ENCODE assay signal across 8 cellular contexts in the genomic region with DNA sequence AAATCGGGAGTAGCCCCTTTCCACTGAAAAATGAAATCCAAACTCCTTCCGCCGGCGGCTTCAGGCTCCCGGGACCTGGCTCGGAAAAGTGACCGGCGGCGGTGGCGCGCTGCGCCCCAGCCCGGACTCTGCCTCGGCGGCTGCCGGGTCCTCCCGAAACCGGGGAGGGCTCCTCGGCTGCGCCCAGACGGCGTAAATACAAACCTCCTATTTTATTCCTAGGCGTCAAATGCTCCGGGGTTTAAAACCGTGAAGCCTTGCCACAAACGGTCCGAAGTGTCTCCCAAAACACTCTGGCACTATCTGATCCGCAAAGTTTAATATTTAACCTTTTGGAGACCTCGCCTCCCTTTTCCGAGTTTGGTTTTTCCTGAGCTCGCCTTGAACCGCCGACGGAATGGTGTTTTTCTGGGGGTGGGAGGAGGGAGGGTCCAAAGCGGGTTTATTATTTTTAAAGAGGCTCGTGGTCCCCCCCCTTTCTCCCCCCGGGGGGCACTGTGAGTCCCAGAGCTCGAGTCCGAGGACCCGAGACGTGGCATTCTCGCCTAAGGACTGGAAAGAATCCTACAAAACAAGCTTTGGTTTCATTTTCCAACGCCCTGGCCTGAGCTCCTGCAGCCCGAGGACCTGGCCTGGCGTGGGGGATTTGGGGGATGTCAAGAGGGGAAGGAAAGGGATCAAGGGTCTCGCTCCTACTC. TPM values are rescaled to one million over a fixed set of nuclear protein-coding genes. Genes with fewer than 3 reads are reported as not detected.
DNase-seq lines count a peak whose midpoint lies in the region; ATAC-seq and TF ChIP-seq lines count a peak whose summit lies in the region.

No MANE protein-coding gene starts in this region.

- peaks cover 18% of the 10 kb centered on the region for H3K4me1 Mint-ChIP-seq in T-helper 1 cell treated with Interleukin-12 subunit alpha and Interleukin-12 subunit beta and Interleukin-4 antibody, amounts not matched to agents 30 μg/mL and 1 μg/mL, for 36 hours (ENCODE audit: low read depth)

- H3K4me3 ChIP-seq in mammary epithelial cell (replicated peaks in 1 of 3; ENCODE audit: insufficient read depth in 1 of 3, low read depth in 2 of 3, low read length in 3 of 3) (peak overlapping the region; percentile 72 to 99 (median 85)), skeletal muscle tissue (ENCODE audit: low read length in 3 of 3) (peak overlapping the region; percentile 77 to 94 (median 84))

- H3K4me1 ChIP-seq in mammary epithelial cell (ENCODE audit: insufficient read depth, low read length) (peaks cover 24% of the 10 kb centered on the region), skeletal muscle tissue (ENCODE audit: control insufficient read depth in 3 of 3, insufficient read depth in 3 of 3, low read length in 3 of 3) (peaks cover 15 to 16% (median 16%) of the 10 kb centered on the region in 3 donors)

- peak overlapping the region; percentile 66 for H3K4me3 Mint-ChIP-seq in T-helper 1 cell treated with Interleukin-12 subunit alpha and Interleukin-12 subunit beta and Interleukin-4 antibody, amounts not matched to agents 30 μg/mL and 1 μg/mL, for 36 hours

- H3K27me3 ChIP-seq in mammary epithelial cell (ENCODE audit: insufficient read depth, low read length) (no peaks in the 10 kb centered on the region), skeletal muscle tissue (ENCODE audit: control insufficient read depth in 3 of 3, insufficient read depth in 3 of 3, low read length in 3 of 3) (no peaks in the 10 kb centered on the region)

- peaks cover 96% of the 10 kb centered on the region for H3K79me2 ChIP-seq in mammary epithelial cell (ENCODE audit: insufficient read depth, low read length)

- H3K27me3 Mint-ChIP-seq in T-helper 1 cell treated with Interleukin-12 subunit alpha and Interleukin-12 subunit beta and Interleukin-4 antibody, amounts not matched to agents 30 μg/mL and 1 μg/mL, for 36 hours (ENCODE audit: low read depth), result peaks cover 82% of the 10 kb centered on the region

- no peaks in the 10 kb centered on the region for H4K20me1 ChIP-seq in mammary epithelial cell (ENCODE audit: insufficient read depth, low read length)

- H3K36me3 ChIP-seq in mammary epithelial cell (ENCODE audit: insufficient read depth, low read length) (no peaks in the 10 kb centered on the region), skeletal muscle tissue (ENCODE audit: control insufficient read depth in 3 of 3, insufficient read depth in 3 of 3, low read length in 3 of 3) (peaks cover 0 to 3% (median 3%) of the 10 kb centered on the region in 3 donors)

- no peaks in the 10 kb centered on the region for H3K9me3 Mint-ChIP-seq in T-helper 1 cell treated with Interleukin-12 subunit alpha and Interleukin-12 subunit beta and Interleukin-4 antibody, amounts not matched to agents 30 μg/mL and 1 μg/mL, for 36 hours

- intact Hi-C loops in mammary epithelial cell (cut with micrococcal nuclease), result no loop called here

- dilution Hi-C loops in mammary epithelial cell (cut with HindIII; ENCODE audit: low sequenced_read_pairs), result no loop called here

- no peak overlapping the region for H2AFZ ChIP-seq in mammary epithelial cell (ENCODE audit: low read depth, low read length)

- CTCF ChIA-PET in mammary epithelial cell (lab: Charles Lee; ENCODE audit: low non-redundant PET), result interaction anchor here (1.0 kb wide), 1 partner anchor 25 kb away, joined by 4 read pairs; no protein-coding TSS in a partner anchor

- under 1% methylated on average over 34 of the region's 46 CpGs for WGBS in mammary epithelial cell (ENCODE audit: low coverage, missing lambda C conversion rate)

- no peaks in the 10 kb centered on the region for H3K9me3 ChIP-seq in mammary epithelial cell (replicated peaks; ENCODE audit: insufficient read depth, low read length)
- H3K9me3 ChIP-seq in skeletal muscle tissue (ENCODE audit: control insufficient read depth in 3 of 3, low read length in 3 of 3), result no peaks in the 10 kb centered on the region

- DNase-seq in T-helper 1 cell (no peak), NCI-H69 (lab: John Stamatoyannopoulos, UW) (peak; percentile 75), mammary epithelial cell (peak; percentile 49), islet precursor cell (peak; percentile 65)

- H3K9ac ChIP-seq in mammary epithelial cell (ENCODE audit: insufficient read depth, low read length) (peak overlapping the region; percentile 95), skeletal muscle tissue (ENCODE audit: low read depth in 1 of 3, low read length in 3 of 3) (peak overlapping the region; percentile 85 to 96 (median 95))

- H3K4me2 ChIP-seq in mammary epithelial cell (ENCODE audit: insufficient read depth, low read depth, low read length), result peak overlapping the region; percentile 95

- ATAC-seq in HG02938 (IDR thresholded peaks at IDR 0.05; ENCODE audit: unreplicated experiment) (no peak), GM21515 (IDR thresholded peaks at IDR 0.05; ENCODE audit: unreplicated experiment) (no peak)

- BruUV-seq in mammary epithelial cell (replicated peaks; lab: Mats Ljungman, UMichigan), result no TSS peak

- in situ Hi-C loops in mammary epithelial cell (cut with MboI; ENCODE audit: low sequenced_read_pairs in 2 of 2), result no loop called here

- H3K36me3 Mint-ChIP-seq in T-helper 1 cell treated with Interleukin-12 subunit alpha and Interleukin-12 subunit beta and Interleukin-4 antibody, amounts not matched to agents 30 μg/mL and 1 μg/mL, for 36 hours (ENCODE audit: low read depth), result peaks cover 4% of the 10 kb centered on the region

- H3K27ac ChIP-seq in mammary epithelial cell (ENCODE audit: insufficient read depth, low read depth, low read length), result peak overlapping the region; percentile 87
- H3K27ac ChIP-seq in skeletal muscle tissue (ENCODE audit: low read depth, low read length), result peak overlapping the region; percentile 95

- no peak for TF ChIP-seq CTCF in mammary epithelial cell (conservative IDR thresholded peaks at IDR 0.05 in 1 of 2, IDR thresholded peaks at IDR 0.05 in 1 of 2; ENCODE audit: extremely low read depth in 1 of 2, insufficient read depth in 1 of 2, low read depth in 1 of 2, low read length in 2 of 2)

- peak overlapping the region; percentile 36 for H3K27ac Mint-ChIP-seq in T-helper 1 cell treated with Interleukin-12 subunit alpha and Interleukin-12 subunit beta and Interleukin-4 antibody, amounts not matched to agents 30 μg/mL and 1 μg/mL, for 36 hours

RNA-seq across cellular contexts. Expression of a gene that starts 1.9 kb away (rescaled TPM):
- total RNA-seq in mammary epithelial cell (100 to 1,000 TPM in 1 of 2 donors, 10 to 100 TPM in 1; 62.2 to 121 TPM), skeletal muscle tissue (25.6 TPM)
- 22.3 TPM for polyA plus RNA-seq in mammary epithelial cell
- 123 TPM for polyA minus RNA-seq in mammary epithelial cell

Comparison
In these comparisons a context has a peak if more than half of its experiments do, and no peak if none do; other contexts are left out.
1. DNase-seq: peak in NCI-H69 (single experiment), mammary epithelial cell (single experiment) and islet precursor cell (single experiment); none in T-helper 1 cell (0 of 5).